1 cellular context compared by ENCODE assay signal in the genomic region with DNA sequence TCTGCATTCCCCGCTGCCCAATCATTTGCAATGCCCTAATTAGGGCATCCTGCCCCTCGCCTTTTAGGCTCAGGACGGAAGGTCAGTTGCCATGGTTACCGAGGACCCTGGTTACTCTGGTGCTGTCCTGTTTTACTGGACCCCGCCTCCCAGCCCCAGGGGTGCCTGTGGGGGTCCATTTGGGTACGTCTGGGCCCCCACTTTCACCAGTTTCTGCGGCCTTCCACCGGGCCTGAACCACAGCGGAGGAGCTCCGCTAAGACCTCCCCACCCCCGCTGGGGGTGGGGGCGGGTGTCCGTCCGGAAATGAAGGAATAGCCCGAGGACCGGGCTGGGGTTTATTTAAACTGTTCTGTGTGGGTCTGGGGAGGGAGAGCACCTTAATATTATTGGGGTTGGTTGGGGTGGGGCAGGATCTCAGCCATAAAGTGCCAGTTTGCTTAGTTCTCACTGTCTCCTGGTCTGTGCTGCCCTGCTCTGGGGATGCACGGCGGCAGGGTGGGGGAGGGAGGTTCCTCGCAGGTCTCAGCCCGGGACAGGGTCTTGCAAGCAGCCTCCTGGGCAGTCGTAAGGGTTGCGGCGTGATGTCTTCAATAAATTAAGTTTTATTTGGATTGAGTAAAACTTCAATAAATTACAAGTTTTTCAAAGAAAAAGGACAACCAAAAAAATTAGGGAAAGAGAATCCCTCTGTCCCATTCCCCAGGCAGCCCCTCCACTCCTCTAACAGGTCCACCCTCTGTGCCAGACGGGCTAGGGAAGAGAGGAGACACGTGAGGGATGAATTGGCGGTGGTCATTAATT.
TF ChIP-seq lines count a peak whose summit lies in the region.

No MANE protein-coding gene starts in this region.

TF ChIP-seq in endothelial cell of umbilical vein, 7 proteins besides CTCF, POLR2A, EP300 and RAD21:
- TF ChIP-seq, protein P1, sequence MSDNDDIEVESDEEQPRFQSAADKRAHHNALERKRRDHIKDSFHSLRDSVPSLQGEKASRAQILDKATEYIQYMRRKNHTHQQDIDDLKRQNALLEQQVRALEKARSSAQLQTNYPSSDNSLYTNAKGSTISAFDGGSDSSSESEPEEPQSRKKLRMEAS (IDR thresholded peaks at IDR 0.05; ENCODE audit: insufficient read depth, insufficient read length), result no peak
- TF ChIP-seq GATA2 (IDR thresholded peaks at IDR 0.05; ENCODE audit: insufficient read depth, insufficient read length, low read depth, low read length), result no peak
- no peak for TF ChIP-seq FOS (IDR thresholded peaks at IDR 0.05; ENCODE audit: borderline replicate concordance, insufficient read depth, low read length)
- TF ChIP-seq POLR2AphosphoS5 (IDR thresholded peaks at IDR 0.05; ENCODE audit: insufficient read depth, low read depth, low read length), result no peak
- TF ChIP-seq JUN (IDR thresholded peaks at IDR 0.05; ENCODE audit: borderline replicate concordance, insufficient read depth, insufficient read length, low read depth), result no peak
- TF ChIP-seq EZH2 (IDR thresholded peaks at IDR 0.05; ENCODE audit: borderline replicate concordance, low read depth, low read length, severe bottlenecking), result no peak
- TF ChIP-seq MYC (IDR thresholded peaks at IDR 0.05; ENCODE audit: low read depth, low read length), result no peak
TF ChIP-seq in endothelial cell of umbilical vein: peak in this region for 0.
